In genomic region chr10:12687996-12688395, GRCh38 we compare ENCODE assay signal across 17 cellular contexts.
A peak's percentile ranks its signal among the peaks of the same experiment; 100 is the strongest.
DNase-seq lines count a peak whose midpoint lies in the region; ATAC-seq and TF ChIP-seq lines count a peak whose summit lies in the region.
"Had no signal": no experiment of that assay in that cellular context is flagged by ENCODE, and none has a peak within 500 bp of the region (broad histone marks: within the 10 kb centered on the region; RNA-seq: fewer than 3 reads in every experiment).

No MANE protein-coding gene starts in this region.

- TF ChIP-seq RAD21 in neural cell (conservative IDR thresholded peaks at IDR 0.05): no peak

- no peak overlapping the region for H3K9ac ChIP-seq in neural cell (ENCODE audit: low read length)

- H3K27me3 ChIP-seq in body of pancreas (no peaks in the 10 kb centered on the region), esophagus squamous epithelium (no peaks in the 10 kb centered on the region), neural cell (ENCODE audit: insufficient read depth, low read depth, low read length) (no peaks in the 10 kb centered on the region), Caco-2 (replicated peaks; ENCODE audit: control insufficient read depth, insufficient read depth, low read length) (no peaks in the 10 kb centered on the region), heart right ventricle (no peaks in the 10 kb centered on the region)

- CTCF ChIA-PET in Caco-2 (lab: Charles Lee): no interaction called here

- H3K27ac ChIP-seq in body of pancreas (peak overlapping the region in 2 of 4 donors; percentile 14 to 39), esophagus squamous epithelium (peak overlapping the region in 3 of 4 donors; percentile 6 to 55 (median 8)), neural cell (ENCODE audit: low read length) (no peak overlapping the region), heart right ventricle (no peak overlapping the region)
- H3K27ac ChIP-seq: A549, HL-60 had no signal

- no peak overlapping the region for H3K4me3 Mint-ChIP-seq in Caco-2 (ENCODE audit: unreplicated experiment)
- H3K4me3 Mint-ChIP-seq: CD14-positive monocyte; CD8-positive, alpha-beta T cell; HFFc6 had no signal

- H2AFZ ChIP-seq in neural cell (ENCODE audit: low read depth, low read length): no peak overlapping the region

- no peaks in the 10 kb centered on the region for H3K79me2 ChIP-seq in neural cell (replicated peaks; ENCODE audit: insufficient read depth, low read length)

- H3K27me3 Mint-ChIP-seq in Caco-2 (ENCODE audit: insufficient read depth, unreplicated experiment): no peaks in the 10 kb centered on the region

- TF ChIP-seq EP300 in neural cell (conservative IDR thresholded peaks at IDR 0.05; ENCODE audit: poor library complexity, severe bottlenecking): no peak

- intact Hi-C loops in body of pancreas (cut with DNase I): no loop called here
- intact Hi-C loops in esophagus squamous epithelium (cut with DNase I): no loop called here
- intact Hi-C loops in Caco-2 (cut with micrococcal nuclease; ENCODE audit: unreplicated experiment): no loop called here
- intact Hi-C loops in heart right ventricle (cut with DNase I): no loop called here

- WGBS in body of pancreas, 2 donors: 82 to 90% methylated on average over 4 of the region's 4 CpGs
- 44 to 49% methylated on average over 4 of the region's 4 CpGs for WGBS in esophagus squamous epithelium, 2 donors
- WGBS in heart right ventricle, 2 donors: 87 to 89% methylated on average over 4 of the region's 4 CpGs

- H3K4me3 ChIP-seq in body of pancreas (no peak overlapping the region), esophagus squamous epithelium (no peak overlapping the region), neural cell (ENCODE audit: low read length) (peak overlapping the region; percentile 25), Caco-2 (ENCODE audit: low read depth, low read length) (no peak overlapping the region), heart right ventricle (no peak overlapping the region)
- H3K4me3 ChIP-seq: A549 had no signal

- H3K4me2 ChIP-seq in neural cell (ENCODE audit: low read length): no peak overlapping the region
- H3K4me2 ChIP-seq: A549 had no signal

- BruUV-seq in Caco-2 (replicated peaks; lab: Mats Ljungman, UMichigan): no TSS peak

- H4K20me1 ChIP-seq in neural cell (ENCODE audit: insufficient read depth): no peaks in the 10 kb centered on the region

- H3K9me2 ChIP-seq in neural cell (ENCODE audit: insufficient read depth, low read length): no peaks in the 10 kb centered on the region

- POLR2A ChIA-PET in Caco-2 (lab: Charles Lee): no interaction called here

- TF ChIP-seq POLR2A in body of pancreas (IDR thresholded peaks at IDR 0.05): no peak
- TF ChIP-seq POLR2A in esophagus squamous epithelium (IDR thresholded peaks at IDR 0.05): no peak

- no peak overlapping the region for H3K27ac Mint-ChIP-seq in Caco-2 (ENCODE audit: unreplicated experiment)
- H3K27ac Mint-ChIP-seq: CD14-positive monocyte; CD8-positive, alpha-beta T cell; HFFc6 had no signal

- TF ChIP-seq CTCF in body of pancreas (IDR thresholded peaks at IDR 0.05): no peak
- TF ChIP-seq CTCF in esophagus squamous epithelium (IDR thresholded peaks at IDR 0.05): no peak
- TF ChIP-seq CTCF in neural cell (IDR thresholded peaks at IDR 0.05; ENCODE audit: poor library complexity, severe bottlenecking): no peak
- no peak for TF ChIP-seq CTCF in Caco-2 (IDR thresholded peaks at IDR 0.05; ENCODE audit: insufficient read depth in 1 of 2, low read depth in 1 of 2, low read length in 1 of 2, severe bottlenecking in 1 of 2, unreplicated experiment in 1 of 2)
- TF ChIP-seq CTCF in heart right ventricle (IDR thresholded peaks at IDR 0.05): no peak

- peaks cover 8% of the 10 kb centered on the region for H3K4me1 ChIP-seq in body of pancreas
- peaks cover 0 to 24% (median 3%) of the 10 kb centered on the region in 3 donors for H3K4me1 ChIP-seq in esophagus squamous epithelium
- H3K4me1 ChIP-seq in Caco-2: peaks cover 9% of the 10 kb centered on the region; the same call in 1 of the 2 replicates
- no peaks in the 10 kb centered on the region for H3K4me1 ChIP-seq in heart right ventricle

- peak; percentile 42 for ATAC-seq in body of pancreas
- ATAC-seq in heart right ventricle: no peak
- ATAC-seq in GM19023 (IDR thresholded peaks at IDR 0.05; ENCODE audit: unreplicated experiment): no peak
- ATAC-seq: A549; CD8-positive, alpha-beta T cell had no signal

- no peaks in the 10 kb centered on the region for H3K9me3 Mint-ChIP-seq in Caco-2 (ENCODE audit: unreplicated experiment)
- H3K9me3 Mint-ChIP-seq: CD8-positive, alpha-beta T cell; HFFc6 had no signal

- DNase-seq in NCI-H69 (lab: John Stamatoyannopoulos, UW) (peak; percentile 11), body of pancreas (no peak), esophagus squamous epithelium (lab: John Stamatoyannopoulos, UW) (no peak), Caco-2 (no peak), heart right ventricle (no peak)
- no peak for DNase-seq in activated CD8-positive, alpha-beta memory T cell treated with anti-CD3 and anti-CD28 coated beads for 24 hours
- DNase-seq: CD8-positive, alpha-beta T cell; COR-L47; DND-41; GDM1; HCEC 1CT; HFFc6 had no signal

- H3K36me3 ChIP-seq in body of pancreas (replicated peaks in 1 of 2; ENCODE audit: insufficient read depth in 1 of 2, low read depth in 2 of 2) (no peaks in the 10 kb centered on the region), esophagus squamous epithelium (no peaks in the 10 kb centered on the region), neural cell (ENCODE audit: insufficient read depth, low read length) (no peaks in the 10 kb centered on the region), Caco-2 (ENCODE audit: control insufficient read depth, insufficient read depth, low read length) (no peaks in the 10 kb centered on the region), heart right ventricle (no peaks in the 10 kb centered on the region)

- H3K36me3 Mint-ChIP-seq in Caco-2 (ENCODE audit: insufficient read depth, unreplicated experiment): no peaks in the 10 kb centered on the region
- H3K36me3 Mint-ChIP-seq: CD14-positive monocyte; CD8-positive, alpha-beta T cell had no signal

- H3K4me1 Mint-ChIP-seq in Caco-2 (ENCODE audit: low read depth, unreplicated experiment): peaks cover 7% of the 10 kb centered on the region
- H3K4me1 Mint-ChIP-seq: CD14-positive monocyte had no signal

- no peaks in the 10 kb centered on the region for H3F3A ChIP-seq in neural cell (ENCODE audit: insufficient read depth, low read length, poor library complexity, severe bottlenecking)

- H3K9me3 ChIP-seq in body of pancreas (no peaks in the 10 kb centered on the region), esophagus squamous epithelium (no peaks in the 10 kb centered on the region), neural cell (ENCODE audit: low read length) (no peaks in the 10 kb centered on the region), Caco-2 (no peaks in the 10 kb centered on the region), heart right ventricle (no peaks in the 10 kb centered on the region)
- H3K9me3 ChIP-seq: A549 had no signal

TF ChIP-seq in neural cell, 6 proteins besides CTCF, POLR2A, EP300 and RAD21:
- TF ChIP-seq SMC3 (conservative IDR thresholded peaks at IDR 0.05; ENCODE audit: poor library complexity) (no peak), MXI1 (conservative IDR thresholded peaks at IDR 0.05; ENCODE audit: poor library complexity, severe bottlenecking) (no peak), EZH2 (IDR thresholded peaks at IDR 0.05; ENCODE audit: borderline replicate concordance, insufficient read depth, low read length, poor library complexity, severe bottlenecking) (no peak), POLR2AphosphoS5 (IDR thresholded peaks at IDR 0.05) (no peak), TAF1 (IDR thresholded peaks at IDR 0.05; ENCODE audit: low read depth) (no peak)
- TF ChIP-seq, protein P1, sequence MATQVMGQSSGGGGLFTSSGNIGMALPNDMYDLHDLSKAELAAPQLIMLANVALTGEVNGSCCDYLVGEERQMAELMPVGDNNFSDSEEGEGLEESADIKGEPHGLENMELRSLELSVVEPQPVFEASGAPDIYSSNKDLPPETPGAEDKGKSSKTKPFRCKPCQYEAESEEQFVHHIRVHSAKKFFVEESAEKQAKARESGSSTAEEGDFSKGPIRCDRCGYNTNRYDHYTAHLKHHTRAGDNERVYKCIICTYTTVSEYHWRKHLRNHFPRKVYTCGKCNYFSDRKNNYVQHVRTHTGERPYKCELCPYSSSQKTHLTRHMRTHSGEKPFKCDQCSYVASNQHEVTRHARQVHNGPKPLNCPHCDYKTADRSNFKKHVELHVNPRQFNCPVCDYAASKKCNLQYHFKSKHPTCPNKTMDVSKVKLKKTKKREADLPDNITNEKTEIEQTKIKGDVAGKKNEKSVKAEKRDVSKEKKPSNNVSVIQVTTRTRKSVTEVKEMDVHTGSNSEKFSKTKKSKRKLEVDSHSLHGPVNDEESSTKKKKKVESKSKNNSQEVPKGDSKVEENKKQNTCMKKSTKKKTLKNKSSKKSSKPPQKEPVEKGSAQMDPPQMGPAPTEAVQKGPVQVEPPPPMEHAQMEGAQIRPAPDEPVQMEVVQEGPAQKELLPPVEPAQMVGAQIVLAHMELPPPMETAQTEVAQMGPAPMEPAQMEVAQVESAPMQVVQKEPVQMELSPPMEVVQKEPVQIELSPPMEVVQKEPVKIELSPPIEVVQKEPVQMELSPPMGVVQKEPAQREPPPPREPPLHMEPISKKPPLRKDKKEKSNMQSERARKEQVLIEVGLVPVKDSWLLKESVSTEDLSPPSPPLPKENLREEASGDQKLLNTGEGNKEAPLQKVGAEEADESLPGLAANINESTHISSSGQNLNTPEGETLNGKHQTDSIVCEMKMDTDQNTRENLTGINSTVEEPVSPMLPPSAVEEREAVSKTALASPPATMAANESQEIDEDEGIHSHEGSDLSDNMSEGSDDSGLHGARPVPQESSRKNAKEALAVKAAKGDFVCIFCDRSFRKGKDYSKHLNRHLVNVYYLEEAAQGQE (IDR thresholded peaks at IDR 0.05; ENCODE audit: borderline replicate concordance): no peak

Comparison
In these comparisons a context has a peak if more than half of its experiments do, and no peak if none do; other contexts are left out.
1. H3K27ac ChIP-seq: peak in esophagus squamous epithelium (3 of 4); none in neural cell (single experiment) and heart right ventricle (0 of 10).